In genomic region chr1:175530981-175531380, GRCh38 we compare ENCODE assay signal across 20 cellular contexts.
A peak's percentile ranks its signal among the peaks of the same experiment; 100 is the strongest.
DNase-seq lines count a peak whose midpoint lies in the region; ATAC-seq and TF ChIP-seq lines count a peak whose summit lies in the region.
"Had no signal": no experiment of that assay in that cellular context is flagged by ENCODE, and none has a peak within 500 bp of the region (broad histone marks: within the 10 kb centered on the region; RNA-seq: fewer than 3 reads in every experiment).

No MANE protein-coding gene starts in this region.

- no peak overlapping the region for H3K27ac ChIP-seq in BLaER1
- no peak overlapping the region for H3K27ac ChIP-seq in left lung
- H3K27ac ChIP-seq: HL-60 had no signal

- TF ChIP-seq CTCF in left lung (IDR thresholded peaks at IDR 0.05): no peak

- ATAC-seq in left lung: peak; percentile 33
- no peak for ATAC-seq in HG02840 (IDR thresholded peaks at IDR 0.05; ENCODE audit: low FRiP score, unreplicated experiment)
- ATAC-seq: Panc1 had no signal

- H3K4me2 ChIP-seq in BLaER1: peak overlapping the region; percentile 34; the same call in 1 of the 2 replicates
- H3K4me2 ChIP-seq: SK-N-SH had no signal

- H3K9me3 ChIP-seq in BLaER1 (0 out of 2 replicates have a peak, but pooled peaks cover 6% of the 10 kb centered on the region), left lung (no peaks in the 10 kb centered on the region)
- H3K9me3 ChIP-seq: SK-N-SH had no signal

- intact Hi-C loops in left lung (cut with DNase I): no loop called here

- H3K4me1 ChIP-seq in BLaER1: peaks cover 10% of the 10 kb centered on the region
- H3K4me1 ChIP-seq in left lung: no peaks in the 10 kb centered on the region

- H3K27me3 ChIP-seq in BLaER1 (peaks cover 21% of the 10 kb centered on the region; the same call in 1 of the 2 replicates), left lung (no peaks in the 10 kb centered on the region)

- H3K36me3 ChIP-seq in BLaER1 (no peaks in the 10 kb centered on the region), left lung (no peaks in the 10 kb centered on the region)

- H3K9ac ChIP-seq in BLaER1: no peak overlapping the region
- H3K9ac ChIP-seq: SK-N-SH had no signal

- no peaks in the 10 kb centered on the region for H4K20me1 ChIP-seq in BLaER1

- DNase-seq in G401 (ENCODE audit: low spot score) (peak; percentile 40), NCI-H345 treated with DMSO at 0.1 percent for 48 hours (lab: John Stamatoyannopoulos, UW; ENCODE audit: unreplicated experiment) (peak; percentile 82), left lung (no peak), foreskin melanocyte (no peak), mesenteric fat pad (ENCODE audit: low spot score) (no peak)
- DNase-seq in stimulated activated CD4-positive, alpha-beta T cell treated with anti-CD3 and anti-CD28 coated beads, Interleukin-4, amount 100 ng/mL, for 1 hour: no peak
- DNase-seq: CD4-positive, alpha-beta T cell; EL; H7; KG1; NCI-H1694; NCI-H2081 treated with DMSO at 0.1 percent for 48 hours; NCI-H510A treated with DMSO at 0.1 percent for 48 hours; NCI-H748 treated with DMSO at 0.1 percent for 48 hours; SIG-M5; SK-N-SH had no signal

- in situ Hi-C loops in G401 (cut with HindIII; ENCODE audit: low sequenced_read_pairs): no loop called here

- H3K4me3 ChIP-seq in BLaER1 (no peak overlapping the region), left lung (no peak overlapping the region)

Comparison
In these comparisons a context has a peak if more than half of its experiments do, and no peak if none do; other contexts are left out.
1. DNase-seq: peak in G401 (single experiment) and NCI-H345 treated with DMSO at 0.1 percent for 48 hours (single experiment); none in left lung (0 of 2), foreskin melanocyte (single experiment), stimulated activated CD4-positive, alpha-beta T cell treated with anti-CD3 and anti-CD28 coated beads, Interleukin-4, amount 100 ng/mL, for 1 hour (single experiment) and mesenteric fat pad (single experiment).